Comparison of ENCODE assay signal across 8 cellular contexts in the genomic region with DNA sequence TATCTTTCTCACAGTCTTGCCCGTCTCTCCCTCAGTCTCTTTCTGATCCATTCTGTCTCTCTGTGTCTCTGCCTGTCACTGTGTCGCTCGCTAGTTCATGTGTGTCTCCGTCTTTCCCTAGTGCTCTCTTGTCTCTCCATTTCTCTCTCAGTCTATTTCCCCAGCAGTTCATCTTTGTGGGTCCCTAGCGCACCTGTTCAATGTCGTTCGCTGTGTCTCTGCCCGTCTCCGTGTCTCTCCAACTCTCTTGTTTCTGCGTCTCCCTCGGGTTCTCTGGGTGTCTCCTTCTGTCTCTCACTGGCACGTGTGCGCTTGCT. TPM values are rescaled to one million over a fixed set of nuclear protein-coding genes. Genes with fewer than 3 reads are reported as not detected.
DNase-seq lines count a peak whose midpoint lies in the region; ATAC-seq and TF ChIP-seq lines count a peak whose summit lies in the region.
"Had no signal": no experiment of that assay in that cellular context is flagged by ENCODE, and none has a peak within 500 bp of the region (broad histone marks: within the 10 kb centered on the region; RNA-seq: fewer than 3 reads in every experiment).

No MANE protein-coding gene starts in this region.

- H3K4me3 Mint-ChIP-seq in WTC11, result no peak overlapping the region
- H3K4me3 Mint-ChIP-seq in immature natural killer cell, result no peak overlapping the region
- H3K4me3 Mint-ChIP-seq: naive B cell had no signal

- POLR2A ChIA-PET in WTC11 (lab: Charles Lee), result no interaction called here

- peaks cover 34% of the 10 kb centered on the region for H3K27me3 Mint-ChIP-seq in WTC11 (ENCODE audit: low read depth)
- H3K27me3 Mint-ChIP-seq in immature natural killer cell (ENCODE audit: low read depth in 3 of 3), result peaks cover 6 to 20% (median 7%) of the 10 kb centered on the region in 3 donors

- H3K4me1 ChIP-seq in KMS-11 (ENCODE audit: low read depth, poor library complexity, severe bottlenecking), result no peaks in the 10 kb centered on the region
- H3K4me1 ChIP-seq in esophagus squamous epithelium, result peaks cover 5 to 33% (median 7%) of the 10 kb centered on the region in 3 donors
- H3K4me1 ChIP-seq in spleen, result peaks cover 0 to 31% (median 18%) of the 10 kb centered on the region in 6 donors

- H3K4me3 ChIP-seq in KMS-11 (IDR thresholded peaks at IDR 0.05; ENCODE audit: insufficient read depth, low read depth, low read length) (no peak overlapping the region), esophagus squamous epithelium (peak overlapping the region in 3 of 4 donors; percentile 21 to 45 (median 35)), spleen (peak overlapping the region; percentile 2 to 61 (median 30))

- no peaks in the 10 kb centered on the region for H4K20me1 ChIP-seq in KMS-11 (ENCODE audit: insufficient read depth)

- no peaks in the 10 kb centered on the region for H3K79me2 ChIP-seq in KMS-11 (ENCODE audit: insufficient read depth, low read depth)

- intact Hi-C loops in esophagus squamous epithelium (cut with DNase I) (no loop called here), spleen (cut with DNase I; ENCODE audit: low total_unique reads) (no loop called here)

- CTCF ChIA-PET in WTC11 (lab: Charles Lee), result no interaction called here

- H3K27ac Mint-ChIP-seq in WTC11, result no peak overlapping the region
- H3K27ac Mint-ChIP-seq in immature natural killer cell, result no peak overlapping the region
- H3K27ac Mint-ChIP-seq: naive B cell had no signal

- no peaks in the 10 kb centered on the region for H3K9me3 ChIP-seq in esophagus squamous epithelium
- H3K9me3 ChIP-seq in spleen, result no peaks in the 10 kb centered on the region

- H3K36me3 Mint-ChIP-seq in WTC11 (no peaks in the 10 kb centered on the region), immature natural killer cell (no peaks in the 10 kb centered on the region)

- no peak overlapping the region for H3K27ac ChIP-seq in KMS-11
- H3K27ac ChIP-seq in esophagus squamous epithelium, result no peak overlapping the region
- H3K27ac ChIP-seq in spleen, result no peak overlapping the region

- H3K27me3 ChIP-seq in KMS-11 (ENCODE audit: insufficient read depth, low read depth) (no peaks in the 10 kb centered on the region), esophagus squamous epithelium (peaks cover 0 to 68% (median 5%) of the 10 kb centered on the region in 4 donors), spleen (replicated peaks in 1 of 7) (peaks cover 0 to 66% (median 42%) of the 10 kb centered on the region in 7 donors)

- no peak for TF ChIP-seq POLR2A in esophagus squamous epithelium (IDR thresholded peaks at IDR 0.05)
- no peak for TF ChIP-seq POLR2A in spleen (IDR thresholded peaks at IDR 0.05)

- H3K9me3 Mint-ChIP-seq in WTC11 (no peaks in the 10 kb centered on the region), immature natural killer cell (no peaks in the 10 kb centered on the region)

- H2AFZ ChIP-seq in KMS-11 (ENCODE audit: low read depth), result peak overlapping the region; percentile 97

- TF ChIP-seq CTCF in KMS-11 (conservative IDR thresholded peaks at IDR 0.05; ENCODE audit: low read depth, low read length) (no peak), esophagus squamous epithelium (IDR thresholded peaks at IDR 0.05) (no peak), spleen (IDR thresholded peaks at IDR 0.05 in 8 of 11, conservative IDR thresholded peaks at IDR 0.05 in 3 of 11) (no peak), WTC11 (IDR thresholded peaks at IDR 0.05) (no peak)

- peak overlapping the region; percentile 79 for H3K4me2 ChIP-seq in KMS-11

- 2 to 36% methylated on average over 13 of the region's 13 CpGs for WGBS in esophagus squamous epithelium, 2 donors
- WGBS in spleen, 5 donors, result 5 to 49% (median 8%) methylated on average over 13 of the region's 13 CpGs

- ATAC-seq in GM19351 (IDR thresholded peaks at IDR 0.05; ENCODE audit: unreplicated experiment) (peak; percentile 6), GM18498 (IDR thresholded peaks at IDR 0.05; ENCODE audit: unreplicated experiment) (no peak), WTC11 (no peak)

- peak overlapping the region; percentile 54; the same call in 1 of the 2 replicates for H3K9ac ChIP-seq in KMS-11

- DNase-seq in esophagus squamous epithelium (lab: John Stamatoyannopoulos, UW), result no peak
- DNase-seq in spleen, result no peak
- DNase-seq in WTC11 (ENCODE audit: low spot score), result no peak
- DNase-seq in immature natural killer cell, result no peak

- H3K36me3 ChIP-seq in KMS-11 (ENCODE audit: insufficient read depth), result no peaks in the 10 kb centered on the region
- no peaks in the 10 kb centered on the region for H3K36me3 ChIP-seq in esophagus squamous epithelium
- H3K36me3 ChIP-seq in spleen, result no peaks in the 10 kb centered on the region

- H3K4me1 Mint-ChIP-seq in WTC11, result peaks cover 15% of the 10 kb centered on the region
- H3K4me1 Mint-ChIP-seq in immature natural killer cell, result peaks cover 5 to 6% of the 10 kb centered on the region in 2 donors

TF ChIP-seq in WTC11, 78 proteins besides CTCF, POLR2A, EP300 and RAD21:
- TF ChIP-seq, protein P1, sequence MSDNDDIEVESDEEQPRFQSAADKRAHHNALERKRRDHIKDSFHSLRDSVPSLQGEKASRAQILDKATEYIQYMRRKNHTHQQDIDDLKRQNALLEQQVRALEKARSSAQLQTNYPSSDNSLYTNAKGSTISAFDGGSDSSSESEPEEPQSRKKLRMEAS (CRISPR knock-in tag; IDR thresholded peaks at IDR 0.05), result no peak
- no peak for TF ChIP-seq PRRX2 (CRISPR knock-in tag; IDR thresholded peaks at IDR 0.05)
- TF ChIP-seq RELA (CRISPR knock-in tag; IDR thresholded peaks at IDR 0.05; ENCODE audit: borderline replicate concordance), result no peak
- TF ChIP-seq ZNF423 (CRISPR knock-in tag; IDR thresholded peaks at IDR 0.05), result no peak
- TF ChIP-seq, protein P2, sequence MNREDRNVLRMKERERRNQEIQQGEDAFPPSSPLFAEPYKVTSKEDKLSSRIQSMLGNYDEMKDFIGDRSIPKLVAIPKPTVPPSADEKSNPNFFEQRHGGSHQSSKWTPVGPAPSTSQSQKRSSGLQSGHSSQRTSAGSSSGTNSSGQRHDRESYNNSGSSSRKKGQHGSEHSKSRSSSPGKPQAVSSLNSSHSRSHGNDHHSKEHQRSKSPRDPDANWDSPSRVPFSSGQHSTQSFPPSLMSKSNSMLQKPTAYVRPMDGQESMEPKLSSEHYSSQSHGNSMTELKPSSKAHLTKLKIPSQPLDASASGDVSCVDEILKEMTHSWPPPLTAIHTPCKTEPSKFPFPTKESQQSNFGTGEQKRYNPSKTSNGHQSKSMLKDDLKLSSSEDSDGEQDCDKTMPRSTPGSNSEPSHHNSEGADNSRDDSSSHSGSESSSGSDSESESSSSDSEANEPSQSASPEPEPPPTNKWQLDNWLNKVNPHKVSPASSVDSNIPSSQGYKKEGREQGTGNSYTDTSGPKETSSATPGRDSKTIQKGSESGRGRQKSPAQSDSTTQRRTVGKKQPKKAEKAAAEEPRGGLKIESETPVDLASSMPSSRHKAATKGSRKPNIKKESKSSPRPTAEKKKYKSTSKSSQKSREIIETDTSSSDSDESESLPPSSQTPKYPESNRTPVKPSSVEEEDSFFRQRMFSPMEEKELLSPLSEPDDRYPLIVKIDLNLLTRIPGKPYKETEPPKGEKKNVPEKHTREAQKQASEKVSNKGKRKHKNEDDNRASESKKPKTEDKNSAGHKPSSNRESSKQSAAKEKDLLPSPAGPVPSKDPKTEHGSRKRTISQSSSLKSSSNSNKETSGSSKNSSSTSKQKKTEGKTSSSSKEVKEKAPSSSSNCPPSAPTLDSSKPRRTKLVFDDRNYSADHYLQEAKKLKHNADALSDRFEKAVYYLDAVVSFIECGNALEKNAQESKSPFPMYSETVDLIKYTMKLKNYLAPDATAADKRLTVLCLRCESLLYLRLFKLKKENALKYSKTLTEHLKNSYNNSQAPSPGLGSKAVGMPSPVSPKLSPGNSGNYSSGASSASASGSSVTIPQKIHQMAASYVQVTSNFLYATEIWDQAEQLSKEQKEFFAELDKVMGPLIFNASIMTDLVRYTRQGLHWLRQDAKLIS (CRISPR knock-in tag; IDR thresholded peaks at IDR 0.05; ENCODE audit: borderline replicate concordance), result no peak
- TF ChIP-seq, protein P3, sequence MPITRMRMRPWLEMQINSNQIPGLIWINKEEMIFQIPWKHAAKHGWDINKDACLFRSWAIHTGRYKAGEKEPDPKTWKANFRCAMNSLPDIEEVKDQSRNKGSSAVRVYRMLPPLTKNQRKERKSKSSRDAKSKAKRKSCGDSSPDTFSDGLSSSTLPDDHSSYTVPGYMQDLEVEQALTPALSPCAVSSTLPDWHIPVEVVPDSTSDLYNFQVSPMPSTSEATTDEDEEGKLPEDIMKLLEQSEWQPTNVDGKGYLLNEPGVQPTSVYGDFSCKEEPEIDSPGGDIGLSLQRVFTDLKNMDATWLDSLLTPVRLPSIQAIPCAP (CRISPR knock-in tag; IDR thresholded peaks at IDR 0.05), result no peak

RNA-seq across cellular contexts. Expression of a gene that starts 1.5 kb away (rescaled TPM):
- total RNA-seq in esophagus squamous epithelium (not detected), spleen (not detected), WTC11 (2021) (0.16 TPM in 1 of 3 replicates, not detected in the others)
- polyA plus RNA-seq in spleen (not detected), immature natural killer cell (not detected)
